ENCODE assay signal across 8 cellular contexts in genomic region chr10:96129387-96130325, GRCh38. TPM values are rescaled to one million over a fixed set of nuclear protein-coding genes. Genes with fewer than 3 reads are reported as not detected.
DNase-seq lines count a peak whose midpoint lies in the region; ATAC-seq and TF ChIP-seq lines count a peak whose summit lies in the region.

Gene ZNF518A (plus strand): TSS chr10:96130297. CDS start chr10:96156323, 26,026 bp downstream.

- peaks cover 30% of the 10 kb centered on the region for H3K36me3 Mint-ChIP-seq in activated CD8-positive, alpha-beta memory T cell treated with anti-CD3 and anti-CD28 coated beads, Interleukin-2, amount 10 ng/mL, durations not matched to agents 7 days and 5 days

- no peaks in the 10 kb centered on the region for H3K9me3 ChIP-seq in endocrine pancreas (ENCODE audit: control insufficient read depth, low read length)

- CTCF ChIA-PET in activated CD8-positive, alpha-beta memory T cell treated with anti-CD3 and anti-CD28 coated beads, Interleukin-2, amount 10 ng/mL, durations not matched to agents 7 days and 5 days (lab: Charles Lee) = interaction anchor here (0.9 to 2.0 kb wide), 8 partner anchors 12 to 436 kb away, joined by 3 to 25 read pairs (median 6); partner anchors contain the start of gene TCTN3

- H3K4me1 Mint-ChIP-seq in activated CD8-positive, alpha-beta memory T cell treated with anti-CD3 and anti-CD28 coated beads, Interleukin-2, amount 10 ng/mL, durations not matched to agents 7 days and 5 days = peaks cover 31% of the 10 kb centered on the region

- peak within 1 kb of the TSS; percentile 95 for H3K27ac Mint-ChIP-seq in activated CD8-positive, alpha-beta memory T cell treated with anti-CD3 and anti-CD28 coated beads, Interleukin-2, amount 10 ng/mL, durations not matched to agents 7 days and 5 days

- peaks cover under 1% of the 10 kb centered on the region for H3K27me3 ChIP-seq in endocrine pancreas (ENCODE audit: control insufficient read depth, insufficient read depth, low read length)

- H3K4me1 ChIP-seq in endocrine pancreas (ENCODE audit: control insufficient read depth, insufficient read depth, low read length) = peaks cover 12% of the 10 kb centered on the region

- ATAC-seq in activated CD8-positive, alpha-beta memory T cell treated with anti-CD3 and anti-CD28 coated beads, Interleukin-2, amount 10 ng/mL, durations not matched to agents 7 days and 5 days = peak; percentile 89

- H3K4me3 ChIP-seq in endocrine pancreas (ENCODE audit: control insufficient read depth, insufficient read depth, low read length) = peak within 1 kb of the TSS; percentile 92

- TF ChIP-seq CTCF in GM20000 (IDR thresholded peaks at IDR 0.05; ENCODE audit: extremely low read depth, missing control alignments) = no peak

- no peaks in the 10 kb centered on the region for H3K36me3 ChIP-seq in endocrine pancreas (ENCODE audit: control insufficient read depth, insufficient read depth, low read length)

- DNase-seq in COR-L47 (lab: John Stamatoyannopoulos, UW) = peak; percentile 87
- peak; percentile 86 for DNase-seq in GM20000 (ENCODE audit: low spot score)
- peak; percentile 96 for DNase-seq in HT-29 (ENCODE audit: low spot score)
- DNase-seq in NOMO-1 treated with DMSO at 0.1 percent for 48 hours (lab: John Stamatoyannopoulos, UW; ENCODE audit: unreplicated experiment) = peak; percentile 93
- peak; percentile 93 for DNase-seq in activated CD8-positive, alpha-beta memory T cell treated with anti-CD3 and anti-CD28 coated beads, Interleukin-2, amount 10 ng/mL, durations not matched to agents 7 days and 5 days
- DNase-seq in mesenteric fat pad (ENCODE audit: low spot score) = peak; percentile 97
- DNase-seq in stimulated activated CD8-positive, alpha-beta memory T cell treated with anti-CD3 and anti-CD28 coated beads, Interleukin-15, amount 100 ng/mL, for 1 hour (ENCODE audit: low read depth) = peak; percentile 74

- peaks cover 4% of the 10 kb centered on the region for H3K9me3 Mint-ChIP-seq in activated CD8-positive, alpha-beta memory T cell treated with anti-CD3 and anti-CD28 coated beads, Interleukin-2, amount 10 ng/mL, durations not matched to agents 7 days and 5 days (ENCODE audit: low read depth)

- peak within 1 kb of the TSS; percentile 66 for H3K9ac ChIP-seq in endocrine pancreas (ENCODE audit: control insufficient read depth, insufficient read depth, low read length)

- peaks cover 27% of the 10 kb centered on the region for H3K27me3 Mint-ChIP-seq in activated CD8-positive, alpha-beta memory T cell treated with anti-CD3 and anti-CD28 coated beads, Interleukin-2, amount 10 ng/mL, durations not matched to agents 7 days and 5 days

- H3K4me3 Mint-ChIP-seq in activated CD8-positive, alpha-beta memory T cell treated with anti-CD3 and anti-CD28 coated beads, Interleukin-2, amount 10 ng/mL, durations not matched to agents 7 days and 5 days = peak within 1 kb of the TSS; percentile 88

RNA-seq across cellular contexts. Expression of gene ZNF518A, which starts in this region (rescaled TPM):
- 18.0 and 20.0 TPM in 2 replicates for total RNA-seq in HT-29 (2014; rRNA removed; shearing (Covaris generic))
- 10 to 100 TPM; 17.3 to 19.2 TPM for total RNA-seq in activated CD8-positive, alpha-beta memory T cell treated with anti-CD3 and anti-CD28 coated beads, Interleukin-2, amount 10 ng/mL, durations not matched to agents 7 days and 5 days
- total RNA-seq in mesenteric fat pad = 12.9 TPM

Comparison
In these comparisons a context has a peak if more than half of its experiments do, and no peak if none do; other contexts are left out.
1. Peak in every context shown above with its lines: DNase-seq, ATAC-seq and H3K4me3 ChIP-seq.